8 cellular contexts compared by ENCODE assay signal in genomic region chr1:28088168-28088961, GRCh38. TPM values are rescaled to one million over a fixed set of nuclear protein-coding genes. Genes with fewer than 3 reads are reported as not detected.
A peak's percentile ranks its signal among the peaks of the same experiment; 100 is the strongest.
DNase-seq lines count a peak whose midpoint lies in the region; ATAC-seq and TF ChIP-seq lines count a peak whose summit lies in the region.

TSS of gene EYA3 (minus strand) at chr1:28088610. CDS start at chr1:28058026, 30,584 bp downstream.

- peaks cover 10% of the 10 kb centered on the region for H3K4me1 ChIP-seq in prostate gland (replicated peaks)
- H3K4me1 ChIP-seq in urinary bladder (ENCODE audit: insufficient read depth), result peaks cover 2% of the 10 kb centered on the region

- DNase-seq in NCI-H187 (lab: John Stamatoyannopoulos, UW) (peak; percentile 87 to 95), T-helper 2 cell (peak; percentile 97 to 99 (median 99)), left ventricle myocardium superior (peak; percentile 99), prostate gland (ENCODE audit: low spot score) (peak; percentile 98)

- ATAC-seq in GM18498 (IDR thresholded peaks at IDR 0.05; ENCODE audit: unreplicated experiment) (peak; percentile 84), HG02938 (IDR thresholded peaks at IDR 0.05; ENCODE audit: unreplicated experiment) (peak; percentile 88), left ventricle myocardium superior (peak; percentile 99)

- WGBS in prostate gland, result under 1% methylated on average over 44 of the region's 44 CpGs
- under 1% methylated on average over 44 of the region's 44 CpGs for WGBS in urinary bladder

- TF ChIP-seq CTCF in prostate gland (IDR thresholded peaks at IDR 0.05), result peak in 1 of 4 experiments; percentile 26

- peak within 1 kb of the TSS; percentile 60 to 71 for H3K4me3 ChIP-seq in prostate gland
- peak within 1 kb of the TSS; percentile 52 for H3K4me3 ChIP-seq in urinary bladder (ENCODE audit: low read depth, low read length)

- no peaks in the 10 kb centered on the region for H3K27me3 ChIP-seq in prostate gland (replicated peaks; ENCODE audit: insufficient read depth)

- H3K36me3 ChIP-seq in prostate gland (no peaks in the 10 kb centered on the region), urinary bladder (ENCODE audit: insufficient read depth) (no peaks in the 10 kb centered on the region)

- H3K9me3 ChIP-seq in prostate gland, result no peaks in the 10 kb centered on the region

- H3K27ac ChIP-seq in angular gyrus (ENCODE audit: low read depth, low read length) (peak within 1 kb of the TSS; percentile 92), prostate gland (peak within 1 kb of the TSS; percentile 75 to 84), urinary bladder (ENCODE audit: low read depth) (peak within 1 kb of the TSS; percentile 80)

- intact Hi-C loops in left ventricle myocardium superior (cut with micrococcal nuclease) (no loop called here), prostate gland (cut with DNase I) (no loop called here)

- peak; percentile 63 for TF ChIP-seq POLR2A in prostate gland (IDR thresholded peaks at IDR 0.05)

RNA-seq across cellular contexts. Expression of gene EYA3, which starts in this region (rescaled TPM):
- total RNA-seq in left ventricle myocardium superior (21.1 TPM), prostate gland (10 to 100 TPM; 16.7 to 19.4 TPM), urinary bladder (16.0 TPM)
- 5.9 TPM for polyA plus RNA-seq in urinary bladder

Comparison
In these comparisons a context has a peak if more than half of its experiments do, and no peak if none do; other contexts are left out.
1. Peak in every context shown above with its lines: DNase-seq, ATAC-seq, H3K4me3 ChIP-seq and H3K27ac ChIP-seq.